ENCODE assay signal across 23 cellular contexts in genomic region chr17:41377546-41377945, GRCh38. TPM values are rescaled to one million over a fixed set of nuclear protein-coding genes. Genes with fewer than 3 reads are reported as not detected.
DNase-seq lines count a peak whose midpoint lies in the region; ATAC-seq and TF ChIP-seq lines count a peak whose summit lies in the region.
"Had no signal": no experiment of that assay in that cellular context is flagged by ENCODE, and none has a peak within 500 bp of the region (broad histone marks: within the 10 kb centered on the region; RNA-seq: fewer than 3 reads in every experiment).

No MANE protein-coding gene starts in this region.

- peaks cover 14% of the 10 kb centered on the region for H3K27me3 Mint-ChIP-seq in WTC11 (ENCODE audit: low read depth)

- H3K4me3 Mint-ChIP-seq in WTC11, result no peak overlapping the region
- H3K4me3 Mint-ChIP-seq: activated CD4-positive, alpha-beta T cell treated with anti-CD3 and anti-CD28 coated beads, Interleukin-2, amount 10 ng/mL, durations not matched to agents 24 days and 14 days; CD8-positive, alpha-beta memory T cell had no signal

- CTCF ChIA-PET in WTC11 (lab: Charles Lee) (interaction anchor here (1.0 to 1.4 kb wide), 4 partner anchors 40 to 514 kb away, joined by 3 to 6 read pairs (median 4); no protein-coding TSS in a partner anchor), GM10248 (lab: Yijun Ruan, JAX) (interaction anchor here (1.9 kb wide), 1 partner anchor 171 kb away, joined by 4 read pairs; no protein-coding TSS in a partner anchor)

- H3K9me3 Mint-ChIP-seq in WTC11, result peaks cover 39% of the 10 kb centered on the region

- H3K36me3 Mint-ChIP-seq in WTC11, result peaks cover 2% of the 10 kb centered on the region

- H3K27ac Mint-ChIP-seq in WTC11, result peak overlapping the region; percentile 78; the same call in 1 of the 2 replicates
- H3K27ac Mint-ChIP-seq: activated CD4-positive, alpha-beta T cell treated with anti-CD3 and anti-CD28 coated beads, Interleukin-2, amount 10 ng/mL, durations not matched to agents 24 days and 14 days had no signal

- TF ChIP-seq CTCF in WTC11 (IDR thresholded peaks at IDR 0.05), result no peak
- TF ChIP-seq CTCF in fibroblast of mammary gland (conservative IDR thresholded peaks at IDR 0.05; ENCODE audit: control insufficient read depth, insufficient read depth, low read depth, low read length), result no peak
- TF ChIP-seq CTCF in GM10248 (IDR thresholded peaks at IDR 0.05; ENCODE audit: control extremely low read depth, extremely low read depth, low read depth, missing control alignments), result no peak

- DNase-seq in GM03348 (ENCODE audit: low spot score) (peak; percentile 34), WTC11 (ENCODE audit: low spot score) (no peak), fibroblast of mammary gland (ENCODE audit: low read depth) (peak; percentile 18), renal cortical epithelial cell (ENCODE audit: low read depth) (peak; percentile 41), GM10248 (ENCODE audit: extremely low spot score) (no peak), OCI-M1 (lab: John Stamatoyannopoulos, UW) (no peak), NOMO-1 treated with dmso at 0.1 percent for 144 hours (lab: John Stamatoyannopoulos, UW; ENCODE audit: unreplicated experiment) (no peak)
- DNase-seq in stimulated activated CD4-positive, alpha-beta T cell treated with anti-CD3 and anti-CD28 coated beads, Interleukin-12 subunit alpha, Interleukin-12 subunit beta, amount 100 ng/mL, for 4 hours, result no peak
- DNase-seq: activated CD4-positive, alpha-beta T cell treated with anti-CD3 and anti-CD28 coated beads, Interleukin-2, amount 10 ng/mL, durations not matched to agents 24 days and 14 days; activated CD8-positive, alpha-beta memory T cell treated with anti-CD3 and anti-CD28 coated beads, Interleukin-2, amount 50 U/mL, for 4 hours; activated effector memory CD4-positive, alpha-beta T cell treated with Interleukin-2 at 50 U/mL for 16 hours; amygdala; CD8-positive, alpha-beta memory T cell; cerebellar nuclear complex; DMS79; effector memory CD4-positive, alpha-beta T cell; left ventricle myocardium inferior; NCI-H1092 treated with DMSO at 0.1 percent for 48 hours; NCI-H2029 treated with DMSO at 0.1 percent for 48 hours; NCI-H446 treated with DMSO at 0.1 percent for 48 hours; spleen had no signal

- H3K4me3 ChIP-seq in fibroblast of mammary gland (ENCODE audit: control insufficient read depth, low read depth, low read length), result no peak overlapping the region
- H3K4me3 ChIP-seq: left ventricle myocardium inferior, spleen had no signal

- peaks cover 13% of the 10 kb centered on the region for H3K4me1 Mint-ChIP-seq in WTC11
- H3K4me1 Mint-ChIP-seq: activated CD4-positive, alpha-beta T cell treated with anti-CD3 and anti-CD28 coated beads, Interleukin-2, amount 10 ng/mL, durations not matched to agents 24 days and 14 days had no signal

- no peak for ATAC-seq in WTC11

- POLR2A ChIA-PET in WTC11 (lab: Charles Lee), result no interaction called here
- POLR2A ChIA-PET in GM10248 (lab: Yijun Ruan, JAX), result interaction anchor here (0.5 kb wide), 1 partner anchor 324 kb away, joined by 3 read pairs; no protein-coding TSS in a partner anchor

TF ChIP-seq in WTC11, 78 proteins besides CTCF, POLR2A, EP300 and RAD21:
- TF ChIP-seq AR (CRISPR knock-in tag; IDR thresholded peaks at IDR 0.05), result no peak
- TF ChIP-seq FOXJ3 (CRISPR knock-in tag; IDR thresholded peaks at IDR 0.05; ENCODE audit: borderline replicate concordance), result no peak
- TF ChIP-seq ESRRA (CRISPR knock-in tag; IDR thresholded peaks at IDR 0.05; ENCODE audit: borderline replicate concordance), result no peak
- no peak for TF ChIP-seq ELF4 (CRISPR knock-in tag; IDR thresholded peaks at IDR 0.05; ENCODE audit: low read depth)
- no peak for TF ChIP-seq ZNF532 (CRISPR knock-in tag; IDR thresholded peaks at IDR 0.05; ENCODE audit: borderline replicate concordance)
- no peak for TF ChIP-seq ATF6 (CRISPR knock-in tag; IDR thresholded peaks at IDR 0.05)

RNA-seq across cellular contexts. Expression of gene KRT34, which starts 4.6 kb away (rescaled TPM):
- total RNA-seq in WTC11 (2021) (not detected in 3 replicates), renal cortical epithelial cell (0.05 and 26.4 TPM in 2 replicates)
- total RNA-seq: activated CD4-positive, alpha-beta T cell treated with anti-CD3 and anti-CD28 coated beads, Interleukin-2, amount 10 ng/mL, durations not matched to agents 24 days and 14 days; CD8-positive, alpha-beta memory T cell; left ventricle myocardium inferior; spleen; subcutaneous adipose tissue had no signal

RNA-seq across cellular contexts. Expression of gene KRT33B, which starts 7.9 kb away (rescaled TPM):
- total RNA-seq in WTC11 (2021) (not detected in 3 replicates), renal cortical epithelial cell (not detected in 2 replicates)
- total RNA-seq: activated CD4-positive, alpha-beta T cell treated with anti-CD3 and anti-CD28 coated beads, Interleukin-2, amount 10 ng/mL, durations not matched to agents 24 days and 14 days; CD8-positive, alpha-beta memory T cell; frontal cortex; left ventricle myocardium inferior; spleen; subcutaneous adipose tissue had no signal

RNA-seq across cellular contexts. Expression of gene KRT31, which starts 19.9 kb away (rescaled TPM):
- total RNA-seq in WTC11 (2021) (not detected in 3 replicates), renal cortical epithelial cell (not detected in 2 replicates)
- total RNA-seq: activated CD4-positive, alpha-beta T cell treated with anti-CD3 and anti-CD28 coated beads, Interleukin-2, amount 10 ng/mL, durations not matched to agents 24 days and 14 days; CD8-positive, alpha-beta memory T cell; left ventricle myocardium inferior; spleen; subcutaneous adipose tissue had no signal

RNA-seq across cellular contexts. Expression of gene KRT33A, which starts 26.9 kb away (rescaled TPM):
- total RNA-seq in WTC11 (2021), result not detected in 3 replicates
- not detected in 2 replicates for total RNA-seq in renal cortical epithelial cell
- total RNA-seq: activated CD4-positive, alpha-beta T cell treated with anti-CD3 and anti-CD28 coated beads, Interleukin-2, amount 10 ng/mL, durations not matched to agents 24 days and 14 days; CD8-positive, alpha-beta memory T cell; frontal cortex; left ventricle myocardium inferior; spleen; subcutaneous adipose tissue had no signal

RNA-seq across cellular contexts. Expression of gene KRT37, which starts 46.8 kb away (rescaled TPM):
- total RNA-seq in WTC11 (2021), result not detected in 3 replicates
- not detected in 2 replicates for total RNA-seq in renal cortical epithelial cell
- total RNA-seq: activated CD4-positive, alpha-beta T cell treated with anti-CD3 and anti-CD28 coated beads, Interleukin-2, amount 10 ng/mL, durations not matched to agents 24 days and 14 days; CD8-positive, alpha-beta memory T cell; frontal cortex; left ventricle myocardium inferior; spleen; subcutaneous adipose tissue had no signal

Comparison
In these comparisons a context has a peak if more than half of its experiments do, and no peak if none do; other contexts are left out.
1. DNase-seq: peak in GM03348 (single experiment), fibroblast of mammary gland (single experiment) and renal cortical epithelial cell (single experiment); none in WTC11 (single experiment), GM10248 (single experiment), OCI-M1 (single experiment), stimulated activated CD4-positive, alpha-beta T cell treated with anti-CD3 and anti-CD28 coated beads, Interleukin-12 subunit alpha, Interleukin-12 subunit beta, amount 100 ng/mL, for 4 hours (single experiment) and NOMO-1 treated with dmso at 0.1 percent for 144 hours (single experiment).